ENCODE assay signal across 21 cellular contexts in the genomic region with DNA sequence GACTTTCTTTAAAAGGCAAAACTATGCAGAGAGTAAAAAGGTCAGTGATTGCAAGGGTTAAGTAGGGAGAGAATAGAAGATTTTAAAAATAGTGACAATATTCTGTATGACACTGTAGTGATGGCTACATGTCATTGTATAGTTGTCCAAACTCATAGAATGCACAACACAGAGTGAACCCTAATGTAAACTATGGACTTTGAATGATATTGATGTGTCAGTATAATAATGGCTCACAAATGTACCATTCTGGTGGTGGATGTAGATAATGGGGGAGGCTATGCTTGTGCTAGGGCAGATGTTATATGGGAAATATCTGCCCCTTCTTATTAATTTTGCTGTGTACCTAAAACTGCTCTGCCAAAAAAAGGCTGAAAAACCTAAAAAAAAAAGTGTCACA.
DNase-seq lines count a peak whose midpoint lies in the region; ATAC-seq, FAIRE-seq and TF ChIP-seq lines count a peak whose summit lies in the region.
"Had no signal": no experiment of that assay in that cellular context is flagged by ENCODE, and none has a peak within 500 bp of the region (broad histone marks: within the 10 kb centered on the region; RNA-seq: fewer than 3 reads in every experiment).

No MANE protein-coding gene starts in this region.

- H3K9me3 Mint-ChIP-seq in activated CD4-positive, alpha-beta memory T cell treated with anti-CD3 and anti-CD28 coated beads, Interleukin-2, amount 10 ng/mL, durations not matched to agents 7 days and 5 days: no peaks in the 10 kb centered on the region

- H3K4me3 ChIP-seq in heart right ventricle (no peak overlapping the region), right atrium auricular region (no peak overlapping the region), HepG2 (replicated peaks in 1 of 3; ENCODE audit: insufficient read depth in 1 of 3, low read depth in 2 of 3, low read length in 3 of 3) (no peak overlapping the region)
- H3K4me3 ChIP-seq: BLaER1 had no signal

- H3K9ac ChIP-seq in HepG2 (ENCODE audit: insufficient read depth, low read depth, low read length): no peak overlapping the region
- H3K9ac ChIP-seq: BLaER1 had no signal

- no peak for TF ChIP-seq CTCF in heart right ventricle (IDR thresholded peaks at IDR 0.05)
- TF ChIP-seq CTCF in right atrium auricular region (IDR thresholded peaks at IDR 0.05): no peak
- TF ChIP-seq CTCF in HepG2 (CRISPR knock-in tag; IDR thresholded peaks at IDR 0.05): no peak

- H3K9me3 ChIP-seq in heart right ventricle: no peaks in the 10 kb centered on the region
- H3K9me3 ChIP-seq in right atrium auricular region: no peaks in the 10 kb centered on the region
- no peaks in the 10 kb centered on the region for H3K9me3 ChIP-seq in HepG2 (ENCODE audit: low read length)
- H3K9me3 ChIP-seq: BE2C, BLaER1 had no signal

- H3K4me1 ChIP-seq in heart right ventricle (peaks cover 0 to 17% (median 0%) of the 10 kb centered on the region in 9 donors), right atrium auricular region (peaks cover 0 to 17% of the 10 kb centered on the region in 2 donors), HepG2 (ENCODE audit: insufficient read depth, low read length) (0 out of 2 replicates have a peak, but pooled peaks cover 7% of the 10 kb centered on the region)
- H3K4me1 ChIP-seq: BE2C, BLaER1 had no signal

- TF ChIP-seq POLR2A in HepG2 (IDR thresholded peaks at IDR 0.05; ENCODE audit: insufficient read depth in 1 of 2, low read depth in 2 of 2, low read length in 2 of 2): no peak

- no peak for DNase-seq in heart right ventricle
- DNase-seq in left cardiac atrium: no peak
- no peak for DNase-seq in right atrium auricular region (ENCODE audit: low spot score)
- DNase-seq in Right ventricle myocardium inferior (ENCODE audit: missing footprints): no peak
- no peak for DNase-seq in HepG2 (ENCODE audit: low spot score)
- no peak for DNase-seq in activated CD4-positive, alpha-beta memory T cell treated with anti-CD3 and anti-CD28 coated beads, Interleukin-2, amount 10 ng/mL, durations not matched to agents 7 days and 5 days
- DNase-seq: 8988T; ACHN; BE2C; C1 segment of cervical spinal cord; CD4-positive, alpha-beta memory T cell; CD4-positive, CD25-positive, alpha-beta regulatory T cell; CD8-positive, alpha-beta memory T cell; COR-L47; DMS79 treated with DMSO at 0.1 percent for 48 hours; GF-D8 had no signal

- no peaks in the 10 kb centered on the region for H3K4me1 Mint-ChIP-seq in activated CD4-positive, alpha-beta memory T cell treated with anti-CD3 and anti-CD28 coated beads, Interleukin-2, amount 10 ng/mL, durations not matched to agents 7 days and 5 days
- H3K4me1 Mint-ChIP-seq: CD14-positive monocyte; CD4-positive, alpha-beta memory T cell; CD4-positive, CD25-positive, alpha-beta regulatory T cell; CD8-positive, alpha-beta memory T cell had no signal

- no peaks in the 10 kb centered on the region for H4K20me1 ChIP-seq in HepG2 (ENCODE audit: insufficient read depth, low read length)
- H4K20me1 ChIP-seq: BLaER1 had no signal

- ATAC-seq in heart right ventricle (no peak), left cardiac atrium (no peak), Right ventricle myocardium inferior (no peak), HepG2 (peak; percentile 52; the same call in 2 of the 3 replicates)

- no peak for TF ChIP-seq EP300 in HepG2 (IDR thresholded peaks at IDR 0.05; ENCODE audit: low read depth in 2 of 2, low read length in 2 of 2)
- TF ChIP-seq EP300 in HepG2 (CRISPR knock-in tag; IDR thresholded peaks at IDR 0.05; ENCODE audit: borderline replicate concordance): no peak

- H3K36me3 Mint-ChIP-seq in activated CD4-positive, alpha-beta memory T cell treated with anti-CD3 and anti-CD28 coated beads, Interleukin-2, amount 10 ng/mL, durations not matched to agents 7 days and 5 days (ENCODE audit: low read depth): no peaks in the 10 kb centered on the region
- H3K36me3 Mint-ChIP-seq: CD14-positive monocyte; CD4-positive, alpha-beta memory T cell; CD4-positive, CD25-positive, alpha-beta regulatory T cell; CD8-positive, alpha-beta memory T cell had no signal

- no peak overlapping the region for H2AFZ ChIP-seq in HepG2 (ENCODE audit: low read length)

- no peak overlapping the region for H3K4me2 ChIP-seq in HepG2 (ENCODE audit: low read depth, low read length)
- H3K4me2 ChIP-seq: BLaER1 had no signal

- FAIRE-seq in HepG2 (lab: Jason Lieb, UNC): no peak
- FAIRE-seq: A204.1, G401.6, GM12891 had no signal

- no peaks in the 10 kb centered on the region for H3K79me2 ChIP-seq in HepG2 (ENCODE audit: insufficient read depth, low read length)

- no peaks in the 10 kb centered on the region for H3K27me3 Mint-ChIP-seq in activated CD4-positive, alpha-beta memory T cell treated with anti-CD3 and anti-CD28 coated beads, Interleukin-2, amount 10 ng/mL, durations not matched to agents 7 days and 5 days
- H3K27me3 Mint-ChIP-seq: CD4-positive, alpha-beta memory T cell; CD4-positive, CD25-positive, alpha-beta regulatory T cell had no signal

- no TSS peak for BruUV-seq in HepG2 (replicated peaks; lab: Mats Ljungman, UMichigan)

- H3K36me3 ChIP-seq in heart right ventricle (no peaks in the 10 kb centered on the region), right atrium auricular region (no peaks in the 10 kb centered on the region), HepG2 (replicated peaks in 1 of 2; ENCODE audit: control insufficient read depth in 1 of 2, insufficient read depth in 2 of 2, low read length in 2 of 2) (no peaks in the 10 kb centered on the region)
- H3K36me3 ChIP-seq: BE2C, BLaER1 had no signal

- no peak overlapping the region for H3K27ac Mint-ChIP-seq in activated CD4-positive, alpha-beta memory T cell treated with anti-CD3 and anti-CD28 coated beads, Interleukin-2, amount 10 ng/mL, durations not matched to agents 7 days and 5 days
- H3K27ac Mint-ChIP-seq: CD14-positive monocyte; CD4-positive, alpha-beta memory T cell; CD4-positive, CD25-positive, alpha-beta regulatory T cell; CD8-positive, alpha-beta memory T cell had no signal

- intact Hi-C loops in heart right ventricle (cut with DNase I): loop anchor here in 5 of 10 donors (5.0 to 10.0 kb wide), 7 partner anchors 242 to 390 kb away; no protein-coding TSS in a partner anchor
- intact Hi-C loops in left cardiac atrium (cut with DNase I): loop anchor here in 1 of 2 donors (5.0 kb wide), 1 partner anchor 290 kb away; no protein-coding TSS in a partner anchor
- intact Hi-C loops in Right ventricle myocardium inferior (cut with DNase I): loop anchor here (5.0 to 10.0 kb wide), 4 partner anchors 188 to 508 kb away; no protein-coding TSS in a partner anchor
- intact Hi-C loops in HepG2 (cut with micrococcal nuclease; ENCODE audit: unreplicated experiment): no loop called here

- H3K27ac ChIP-seq in heart right ventricle (peak overlapping the region in 8 of 10 donors; percentile 4 to 85 (median 76)), right atrium auricular region (peak overlapping the region; percentile 71 to 83), HepG2 (ENCODE audit: extremely low read length, insufficient read depth, low read length) (no peak overlapping the region)
- H3K27ac ChIP-seq: BLaER1 had no signal

- no peak overlapping the region for H3K4me3 Mint-ChIP-seq in activated CD4-positive, alpha-beta memory T cell treated with anti-CD3 and anti-CD28 coated beads, Interleukin-2, amount 10 ng/mL, durations not matched to agents 7 days and 5 days
- H3K4me3 Mint-ChIP-seq: CD14-positive monocyte; CD4-positive, alpha-beta memory T cell; CD4-positive, CD25-positive, alpha-beta regulatory T cell; CD8-positive, alpha-beta memory T cell had no signal

- POLR2A ChIA-PET in HepG2 (lab: Yijun Ruan, JAX): no interaction called here
- POLR2A ChIA-PET in activated CD4-positive, alpha-beta memory T cell treated with anti-CD3 and anti-CD28 coated beads, Interleukin-2, amount 10 ng/mL, durations not matched to agents 7 days and 5 days (lab: Charles Lee): no interaction called here

- CTCF ChIA-PET in HepG2 (lab: Yijun Ruan, JAX; ENCODE audit: low intra/inter-chr PET ratio, low total read pairs): no interaction called here
- CTCF ChIA-PET in activated CD4-positive, alpha-beta memory T cell treated with anti-CD3 and anti-CD28 coated beads, Interleukin-2, amount 10 ng/mL, durations not matched to agents 7 days and 5 days (lab: Charles Lee): no interaction called here

- no peak for TF ChIP-seq RAD21 in HepG2 (CRISPR knock-in tag; IDR thresholded peaks at IDR 0.05)

- in situ Hi-C loops in HepG2 (cut with HindIII; ENCODE audit: extremely low pct_ligation_motif_present, low pct_unique_long_range_greater_than_20kb): no loop called here

- no peaks in the 10 kb centered on the region for H3K27me3 ChIP-seq in heart right ventricle
- H3K27me3 ChIP-seq in right atrium auricular region: no peaks in the 10 kb centered on the region
- H3K27me3 ChIP-seq in HepG2 (ENCODE audit: control insufficient read depth in 1 of 2, insufficient read depth in 2 of 2, low read length in 2 of 2): no peaks in the 10 kb centered on the region
- H3K27me3 ChIP-seq: BE2C, BLaER1 had no signal

TF ChIP-seq in HepG2, 621 proteins besides CTCF, POLR2A, EP300 and RAD21 (continues in another document):
- TF ChIP-seq ZFP36L2 (CRISPR knock-in tag; IDR thresholded peaks at IDR 0.05): no peak
- TF ChIP-seq FOXK1 (CRISPR knock-in tag; IDR thresholded peaks at IDR 0.05; ENCODE audit: borderline replicate concordance, low read depth): no peak
- TF ChIP-seq, protein P1, sequence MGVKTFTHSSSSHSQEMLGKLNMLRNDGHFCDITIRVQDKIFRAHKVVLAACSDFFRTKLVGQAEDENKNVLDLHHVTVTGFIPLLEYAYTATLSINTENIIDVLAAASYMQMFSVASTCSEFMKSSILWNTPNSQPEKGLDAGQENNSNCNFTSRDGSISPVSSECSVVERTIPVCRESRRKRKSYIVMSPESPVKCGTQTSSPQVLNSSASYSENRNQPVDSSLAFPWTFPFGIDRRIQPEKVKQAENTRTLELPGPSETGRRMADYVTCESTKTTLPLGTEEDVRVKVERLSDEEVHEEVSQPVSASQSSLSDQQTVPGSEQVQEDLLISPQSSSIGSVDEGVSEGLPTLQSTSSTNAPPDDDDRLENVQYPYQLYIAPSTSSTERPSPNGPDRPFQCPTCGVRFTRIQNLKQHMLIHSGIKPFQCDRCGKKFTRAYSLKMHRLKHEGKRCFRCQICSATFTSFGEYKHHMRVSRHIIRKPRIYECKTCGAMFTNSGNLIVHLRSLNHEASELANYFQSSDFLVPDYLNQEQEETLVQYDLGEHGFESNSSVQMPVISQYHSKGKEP (CRISPR knock-in tag; IDR thresholded peaks at IDR 0.05): no peak
- TF ChIP-seq ZMYM4 (CRISPR knock-in tag; IDR thresholded peaks at IDR 0.05): no peak
- TF ChIP-seq KMT2A (CRISPR knock-in tag; IDR thresholded peaks at IDR 0.05): no peak
- TF ChIP-seq ZNF543 (CRISPR knock-in tag; IDR thresholded peaks at IDR 0.05): no peak
